In genomic region chr14:31229638-31230229, GRCh38 we compare ENCODE assay signal across 8 cellular contexts. TPM values are rescaled to one million over a fixed set of nuclear protein-coding genes. Genes with fewer than 3 reads are reported as not detected.
DNase-seq lines count a peak whose midpoint lies in the region; ATAC-seq and TF ChIP-seq lines count a peak whose summit lies in the region.

No MANE protein-coding gene starts in this region.

- no peak for TF ChIP-seq CTCF in colonic mucosa (IDR thresholded peaks at IDR 0.05)
- TF ChIP-seq CTCF in lower leg skin (IDR thresholded peaks at IDR 0.05) = peak in 1 of 3 donors; percentile 100
- TF ChIP-seq CTCF in WERI-Rb-1 (IDR thresholded peaks at IDR 0.05; ENCODE audit: low read depth, low read length) = no peak

- no peaks in the 10 kb centered on the region for H3K79me2 ChIP-seq in GM23248 (ENCODE audit: insufficient read depth)

- no peak for ATAC-seq in HG02678 (IDR thresholded peaks at IDR 0.05; ENCODE audit: unreplicated experiment)
- ATAC-seq in HG02981 (IDR thresholded peaks at IDR 0.05; ENCODE audit: unreplicated experiment) = no peak
- no peak for ATAC-seq in HG03045 (IDR thresholded peaks at IDR 0.05; ENCODE audit: unreplicated experiment)

- no peaks in the 10 kb centered on the region for H4K20me1 ChIP-seq in GM23248 (ENCODE audit: insufficient read depth)

- H3K9me3 ChIP-seq in GM23248 (ENCODE audit: low read depth) (no peaks in the 10 kb centered on the region), colonic mucosa (no peaks in the 10 kb centered on the region), WERI-Rb-1 (ENCODE audit: severe bottlenecking) (no peaks in the 10 kb centered on the region)

- H3K36me3 ChIP-seq in GM23248 (ENCODE audit: low read depth) = no peaks in the 10 kb centered on the region
- H3K36me3 ChIP-seq in colonic mucosa = no peaks in the 10 kb centered on the region
- no peaks in the 10 kb centered on the region for H3K36me3 ChIP-seq in WERI-Rb-1

- WGBS in GM23248 (ENCODE audit: low coverage in 1 of 2, low lambda C conversion rate in 2 of 2, missing lambda C conversion rate in 2 of 2), 2 experiments = 15% methylated on average over 9 of the region's 9 CpGs
- WGBS in lower leg skin, 2 donors = 19 to 27% methylated on average over 9 of the region's 9 CpGs

- in situ Hi-C loops in GM23248 (cut with MboI) = no loop called here

- peak overlapping the region; percentile 60 for H3K4me3 ChIP-seq in GM23248
- no peak overlapping the region for H3K4me3 ChIP-seq in colonic mucosa
- H3K4me3 ChIP-seq in lower leg skin (ENCODE audit: low read depth, poor library complexity, severe bottlenecking) = no peak overlapping the region
- H3K4me3 ChIP-seq in WERI-Rb-1 (ENCODE audit: low read depth, low read length) = no peak overlapping the region

- H3K9me2 ChIP-seq in GM23248 (ENCODE audit: insufficient read depth) = no peaks in the 10 kb centered on the region

- H3K27me3 ChIP-seq in GM23248 (replicated peaks; ENCODE audit: insufficient read depth) (no peaks in the 10 kb centered on the region), colonic mucosa (no peaks in the 10 kb centered on the region), WERI-Rb-1 (ENCODE audit: insufficient read depth, low read depth, severe bottlenecking) (no peaks in the 10 kb centered on the region)

- peak overlapping the region; percentile 77 for H3K27ac ChIP-seq in GM23248
- H3K27ac ChIP-seq in colonic mucosa = peak overlapping the region; percentile 84
- H3K27ac ChIP-seq in WERI-Rb-1 = no peak overlapping the region

- peak overlapping the region; percentile 76 for H3K4me2 ChIP-seq in GM23248 (ENCODE audit: unreplicated experiment)

- peak overlapping the region; percentile 71 for H2AFZ ChIP-seq in GM23248

- TF ChIP-seq POLR2A in lower leg skin (IDR thresholded peaks at IDR 0.05) = no peak

- H3K4me1 ChIP-seq in GM23248 (ENCODE audit: insufficient read depth) = peaks cover 19% of the 10 kb centered on the region
- H3K4me1 ChIP-seq in colonic mucosa = peaks cover 5% of the 10 kb centered on the region

- H3F3A ChIP-seq in GM23248 (ENCODE audit: insufficient read depth) = peaks cover 13% of the 10 kb centered on the region; the same call in 1 of the 2 replicates

- DNase-seq in GM23248 = peak; percentile 98
- peak; percentile 52 for DNase-seq in NCI-H748 (lab: John Stamatoyannopoulos, UW; ENCODE audit: unreplicated experiment)
- DNase-seq in colonic mucosa = peak; percentile 87
- peak; percentile 88 to 90 for DNase-seq in lower leg skin (ENCODE audit: low spot score in 2 of 2)
- no peak for DNase-seq in WERI-Rb-1

- intact Hi-C loops in colonic mucosa (cut with DNase I) = no loop called here
- intact Hi-C loops in lower leg skin (cut with DNase I; ENCODE audit: low total_unique reads) = no loop called here

- H3K9ac ChIP-seq in GM23248 = peak overlapping the region; percentile 64
- H3K9ac ChIP-seq in colonic mucosa (ENCODE audit: low read depth in 2 of 2, low read length in 2 of 2) = peak overlapping the region; percentile 13 to 37

RNA-seq across cellular contexts. Expression of gene HECTD1, which starts 22.1 kb away (rescaled TPM):
- total RNA-seq in GM23248 (2014; rRNA removed; shearing (Covaris generic)) = 110 and 145 TPM in 2 replicates
- polyA plus RNA-seq in GM23248 (2016; fragmentation: Nextera tagmentation; extraction: Ambion mirVana) = 39.0 and 44.5 TPM in 2 replicates
- 100 to 1,000 TPM; 113 to 148 TPM for total RNA-seq in colonic mucosa
- 100 to 1,000 TPM; 188 to 251 (median 201) TPM for total RNA-seq in lower leg skin
